In genomic region chr7:141649137-141649864, GRCh38 we compare ENCODE assay signal across 8 cellular contexts. TPM values are rescaled to one million over a fixed set of nuclear protein-coding genes. Genes with fewer than 3 reads are reported as not detected.
DNase-seq lines count a peak whose midpoint lies in the region; ATAC-seq lines count a peak whose summit lies in the region.
"Had no signal": no experiment of that assay in that cellular context is flagged by ENCODE, and none has a peak within 500 bp of the region (broad histone marks: within the 10 kb centered on the region; RNA-seq: fewer than 3 reads in every experiment).

No MANE protein-coding gene starts in this region.

- no peaks in the 10 kb centered on the region for H3K9me3 Mint-ChIP-seq in stimulated activated effector memory CD8-positive, alpha-beta T cell treated with anti-CD3 and anti-CD28 coated beads, Interleukin-12 subunit alpha, Interleukin-12 subunit beta, amount 100 ng/mL, for 72 hours

- H3K27me3 ChIP-seq in duodenal mucosa (ENCODE audit: control insufficient read depth in 1 of 2, insufficient read depth in 2 of 2, low read length in 2 of 2) = no peaks in the 10 kb centered on the region

- no peak overlapping the region for H3K4me3 ChIP-seq in duodenal mucosa (ENCODE audit: low read depth in 1 of 2, low read length in 2 of 2)
- H3K4me3 ChIP-seq: skin epidermis had no signal

- H3K4me3 Mint-ChIP-seq in stimulated activated effector memory CD8-positive, alpha-beta T cell treated with anti-CD3 and anti-CD28 coated beads, Interleukin-12 subunit alpha, Interleukin-12 subunit beta, amount 100 ng/mL, for 72 hours = no peak overlapping the region

- no peaks in the 10 kb centered on the region for H3K4me1 ChIP-seq in duodenal mucosa (ENCODE audit: control insufficient read depth in 1 of 2, insufficient read depth in 2 of 2, low read length in 2 of 2)

- H3K9me3 ChIP-seq in duodenal mucosa (ENCODE audit: control insufficient read depth in 1 of 2, low read length in 2 of 2) = no peaks in the 10 kb centered on the region

- no peak for DNase-seq in stimulated activated effector memory CD8-positive, alpha-beta T cell treated with anti-CD3 and anti-CD28 coated beads, Interleukin-12 subunit alpha, Interleukin-12 subunit beta, amount 100 ng/mL, for 72 hours (ENCODE audit: low spot score in 2 of 2)
- DNase-seq in CD1c-positive myeloid dendritic cell (ENCODE audit: extremely low spot score) (no peak), Kasumi-1 (lab: John Stamatoyannopoulos, UW) (no peak), dermis blood vessel endothelial cell (no peak)

- peaks cover 0 to 16% of the 10 kb centered on the region in 2 donors for H3K36me3 ChIP-seq in duodenal mucosa (ENCODE audit: control insufficient read depth in 1 of 2, insufficient read depth in 2 of 2, low read length in 2 of 2)

- peaks cover 1% of the 10 kb centered on the region for H3K4me1 Mint-ChIP-seq in stimulated activated effector memory CD8-positive, alpha-beta T cell treated with anti-CD3 and anti-CD28 coated beads, Interleukin-12 subunit alpha, Interleukin-12 subunit beta, amount 100 ng/mL, for 72 hours

- H3K27ac ChIP-seq in duodenal mucosa (ENCODE audit: low read depth, low read length) = peak overlapping the region; percentile 17
- H3K27ac ChIP-seq: skin epidermis had no signal

- peak overlapping the region; percentile 86 for H3K27ac Mint-ChIP-seq in stimulated activated effector memory CD8-positive, alpha-beta T cell treated with anti-CD3 and anti-CD28 coated beads, Interleukin-12 subunit alpha, Interleukin-12 subunit beta, amount 100 ng/mL, for 72 hours

- H3K36me3 Mint-ChIP-seq in stimulated activated effector memory CD8-positive, alpha-beta T cell treated with anti-CD3 and anti-CD28 coated beads, Interleukin-12 subunit alpha, Interleukin-12 subunit beta, amount 100 ng/mL, for 72 hours = peaks cover 94% of the 10 kb centered on the region

- H3K9ac ChIP-seq in duodenal mucosa (ENCODE audit: low read depth in 1 of 2, low read length in 2 of 2) = no peak overlapping the region

- ATAC-seq in GM19397 (IDR thresholded peaks at IDR 0.05; ENCODE audit: unreplicated experiment) (peak; percentile 72), HG02981 (IDR thresholded peaks at IDR 0.05; ENCODE audit: unreplicated experiment) (peak; percentile 52)
- no peak for ATAC-seq in stimulated activated effector memory CD8-positive, alpha-beta T cell treated with anti-CD3 and anti-CD28 coated beads, Interleukin-12 subunit alpha, Interleukin-12 subunit beta, amount 100 ng/mL, for 72 hours

RNA-seq across cellular contexts. Expression of gene DENND11, which starts 52.7 kb away (rescaled TPM):
- 65.4 and 76.9 TPM in 2 replicates for total RNA-seq in dermis blood vessel endothelial cell

RNA-seq across cellular contexts. Expression of gene WEE2, which starts 58.9 kb away (rescaled TPM):
- not detected in 2 replicates for total RNA-seq in dermis blood vessel endothelial cell
